2 cellular contexts compared by ENCODE assay signal in genomic region chr2:71494523-71495155, GRCh38.
TF ChIP-seq lines count a peak whose summit lies in the region.

No MANE protein-coding gene starts in this region.

TF ChIP-seq in K562, 482 proteins besides CTCF, POLR2A, EP300 and RAD21:
- TF ChIP-seq NFIC (IDR thresholded peaks at IDR 0.05) (peak; percentile 37; the same call in 1 of the 2 replicates), ZNF764 (CRISPR knock-in tag; IDR thresholded peaks at IDR 0.05; ENCODE audit: low read depth) (no peak), FOSL1 (tag; conservative IDR thresholded peaks at IDR 0.05) (peak; percentile 27; the same call in 1 of the 2 replicates), NCOA1 (IDR thresholded peaks at IDR 0.05; ENCODE audit: low read depth) (no peak), ATF3 (IDR thresholded peaks at IDR 0.05) (peak; percentile 25; the same call in 1 of the 2 replicates), ATF3 (CRISPR knock-in tag; conservative IDR thresholded peaks at IDR 0.05) (no peak), POLR2AphosphoS2 (IDR thresholded peaks at IDR 0.05; ENCODE audit: low read length) (no peak)
TF ChIP-seq in K562: peak in this region for 3.

TF ChIP-seq in HepG2, 621 proteins besides CTCF, POLR2A, EP300 and RAD21:
- TF ChIP-seq FOSL2 (CRISPR knock-in tag; IDR thresholded peaks at IDR 0.05) (peak; percentile 18; the same call in 1 of the 2 replicates), GMEB1 (CRISPR knock-in tag; IDR thresholded peaks at IDR 0.05; ENCODE audit: borderline replicate concordance) (no peak), ZNF121 (CRISPR knock-in tag; IDR thresholded peaks at IDR 0.05) (no peak)
